In genomic region chrX:30990361-30990760, GRCh38 we compare ENCODE assay signal across 22 cellular contexts.
DNase-seq lines count a peak whose midpoint lies in the region; ATAC-seq, FAIRE-seq and TF ChIP-seq lines count a peak whose summit lies in the region.
"Had no signal": no experiment of that assay in that cellular context is flagged by ENCODE, and none has a peak within 500 bp of the region (broad histone marks: within the 10 kb centered on the region; RNA-seq: fewer than 3 reads in every experiment).

No MANE protein-coding gene starts in this region.

- no peaks in the 10 kb centered on the region for H3K79me2 ChIP-seq in PC-9 (ENCODE audit: low read depth)

- H3K4me1 Mint-ChIP-seq in Calu3 (ENCODE audit: low read depth, unreplicated experiment) (peaks cover 11% of the 10 kb centered on the region), immature natural killer cell (peaks cover 1 to 13% of the 10 kb centered on the region in 2 donors)

- no peak for ATAC-seq in HG02884 (IDR thresholded peaks at IDR 0.05; ENCODE audit: unreplicated experiment)

- DNase-seq in Calu3 (peak; percentile 32), HT-29 (ENCODE audit: low spot score) (peak; percentile 4), PC-9 (peak; percentile 9 to 59), kidney (no peak), immature natural killer cell (no peak), kidney tubule cell (ENCODE audit: low spot score) (no peak)
- DNase-seq: ACHN; BE2C; C1 segment of cervical spinal cord; CD4-positive, CD25-positive, alpha-beta regulatory T cell; CD8-positive, alpha-beta memory T cell; COR-L47; DMS79 treated with DMSO at 0.1 percent for 48 hours; GF-D8; H9; IMR-90; KBM-7 had no signal

- intact Hi-C loops in Calu3 (cut with micrococcal nuclease; ENCODE audit: unreplicated experiment) (no loop called here), PC-9 (cut with micrococcal nuclease; ENCODE audit: unreplicated experiment) (no loop called here), kidney (cut with DNase I) (no loop called here)

- H3K27ac ChIP-seq in PC-9: no peak overlapping the region
- H3K27ac ChIP-seq in kidney (ENCODE audit: low read depth in 2 of 2, low read length in 2 of 2): no peak overlapping the region

- H3K9ac ChIP-seq in kidney (ENCODE audit: low read length in 2 of 2): no peak overlapping the region

- no peaks in the 10 kb centered on the region for H3F3A ChIP-seq in PC-9 (ENCODE audit: insufficient read depth, low read depth)

- H3K9me3 ChIP-seq in PC-9 (ENCODE audit: insufficient read depth, low read depth) (no peaks in the 10 kb centered on the region), kidney (ENCODE audit: control insufficient read depth in 1 of 2, low read length in 2 of 2) (no peaks in the 10 kb centered on the region)
- H3K9me3 ChIP-seq: BE2C had no signal

- H3K4me3 Mint-ChIP-seq in Calu3 (ENCODE audit: low read depth, unreplicated experiment) (no peak overlapping the region), immature natural killer cell (no peak overlapping the region)
- H3K4me3 Mint-ChIP-seq: CD4-positive, CD25-positive, alpha-beta regulatory T cell; CD8-positive, alpha-beta memory T cell; H9 had no signal

- H3K4me3 ChIP-seq in PC-9 (no peak overlapping the region), kidney (ENCODE audit: low read length in 2 of 2) (no peak overlapping the region)

- CTCF ChIA-PET in Calu3 (lab: Charles Lee): no interaction called here
- CTCF ChIA-PET in PC-9 (lab: Charles Lee): no interaction called here

- peak overlapping the region; percentile 24 for H3K4me2 ChIP-seq in PC-9

- H3K9me2 ChIP-seq in PC-9 (ENCODE audit: insufficient read depth): no peaks in the 10 kb centered on the region

- no peaks in the 10 kb centered on the region for H3K9me3 Mint-ChIP-seq in Calu3 (ENCODE audit: low read depth, unreplicated experiment)
- H3K9me3 Mint-ChIP-seq in immature natural killer cell: peaks cover 0 to 2% (median 0%) of the 10 kb centered on the region in 6 donors

- H2AFZ ChIP-seq in PC-9: no peak overlapping the region

- H3K36me3 ChIP-seq in PC-9 (ENCODE audit: low read depth) (no peaks in the 10 kb centered on the region), kidney (ENCODE audit: control insufficient read depth in 1 of 2, insufficient read depth in 2 of 2, low read length in 2 of 2) (no peaks in the 10 kb centered on the region)
- H3K36me3 ChIP-seq: BE2C had no signal

- H3K27me3 Mint-ChIP-seq in Calu3 (ENCODE audit: unreplicated experiment) (no peaks in the 10 kb centered on the region), immature natural killer cell (ENCODE audit: low read depth in 3 of 3) (peaks cover 0 to 7% (median 0%) of the 10 kb centered on the region in 3 donors)
- H3K27me3 Mint-ChIP-seq: CD4-positive, CD25-positive, alpha-beta regulatory T cell had no signal

- TF ChIP-seq CTCF in Calu3 (IDR thresholded peaks at IDR 0.05; ENCODE audit: unreplicated experiment) (no peak), PC-9 (conservative IDR thresholded peaks at IDR 0.05) (no peak), kidney (IDR thresholded peaks at IDR 0.05; ENCODE audit: borderline replicate concordance, extremely low read depth, insufficient read depth) (no peak)

- no peaks in the 10 kb centered on the region for H4K20me1 ChIP-seq in PC-9 (ENCODE audit: insufficient read depth)

- no peak overlapping the region for H3K27ac Mint-ChIP-seq in Calu3 (ENCODE audit: unreplicated experiment)
- H3K27ac Mint-ChIP-seq in immature natural killer cell: no peak overlapping the region
- H3K27ac Mint-ChIP-seq: CD4-positive, CD25-positive, alpha-beta regulatory T cell; CD8-positive, alpha-beta memory T cell; H9 had no signal

- H3K36me3 Mint-ChIP-seq in Calu3 (ENCODE audit: insufficient read depth, unreplicated experiment) (no peaks in the 10 kb centered on the region), immature natural killer cell (no peaks in the 10 kb centered on the region)
- H3K36me3 Mint-ChIP-seq: CD4-positive, CD25-positive, alpha-beta regulatory T cell; CD8-positive, alpha-beta memory T cell had no signal

- POLR2A ChIA-PET in PC-9 (lab: Charles Lee; ENCODE audit: unreplicated experiment): no interaction called here

- peak; percentile 80 for FAIRE-seq in kidney (lab: Jason Lieb, UNC)
- FAIRE-seq: A204.1, D721Med, GM19239, H1 had no signal

- H3K27me3 ChIP-seq in PC-9 (ENCODE audit: insufficient read depth, low read depth): no peaks in the 10 kb centered on the region
- H3K27me3 ChIP-seq: BE2C had no signal

- H3K4me1 ChIP-seq in PC-9 (replicated peaks; ENCODE audit: insufficient read depth): peaks cover 10% of the 10 kb centered on the region
- no peaks in the 10 kb centered on the region for H3K4me1 ChIP-seq in kidney (ENCODE audit: control insufficient read depth in 1 of 2, insufficient read depth in 1 of 2, low read depth in 1 of 2, low read length in 2 of 2)
- H3K4me1 ChIP-seq: BE2C had no signal

- BruUV-seq in Calu3 (replicated peaks; lab: Mats Ljungman, UMichigan) (no TSS peak), PC-9 (replicated peaks; lab: Mats Ljungman, UMichigan) (no TSS peak)

Comparison
In these comparisons a context has a peak if more than half of its experiments do, and no peak if none do; other contexts are left out.
1. DNase-seq: peak in Calu3 (single experiment), HT-29 (single experiment) and PC-9 (2 of 2); none in kidney (single experiment), immature natural killer cell (0 of 3) and kidney tubule cell (single experiment).